In the genomic region with DNA sequence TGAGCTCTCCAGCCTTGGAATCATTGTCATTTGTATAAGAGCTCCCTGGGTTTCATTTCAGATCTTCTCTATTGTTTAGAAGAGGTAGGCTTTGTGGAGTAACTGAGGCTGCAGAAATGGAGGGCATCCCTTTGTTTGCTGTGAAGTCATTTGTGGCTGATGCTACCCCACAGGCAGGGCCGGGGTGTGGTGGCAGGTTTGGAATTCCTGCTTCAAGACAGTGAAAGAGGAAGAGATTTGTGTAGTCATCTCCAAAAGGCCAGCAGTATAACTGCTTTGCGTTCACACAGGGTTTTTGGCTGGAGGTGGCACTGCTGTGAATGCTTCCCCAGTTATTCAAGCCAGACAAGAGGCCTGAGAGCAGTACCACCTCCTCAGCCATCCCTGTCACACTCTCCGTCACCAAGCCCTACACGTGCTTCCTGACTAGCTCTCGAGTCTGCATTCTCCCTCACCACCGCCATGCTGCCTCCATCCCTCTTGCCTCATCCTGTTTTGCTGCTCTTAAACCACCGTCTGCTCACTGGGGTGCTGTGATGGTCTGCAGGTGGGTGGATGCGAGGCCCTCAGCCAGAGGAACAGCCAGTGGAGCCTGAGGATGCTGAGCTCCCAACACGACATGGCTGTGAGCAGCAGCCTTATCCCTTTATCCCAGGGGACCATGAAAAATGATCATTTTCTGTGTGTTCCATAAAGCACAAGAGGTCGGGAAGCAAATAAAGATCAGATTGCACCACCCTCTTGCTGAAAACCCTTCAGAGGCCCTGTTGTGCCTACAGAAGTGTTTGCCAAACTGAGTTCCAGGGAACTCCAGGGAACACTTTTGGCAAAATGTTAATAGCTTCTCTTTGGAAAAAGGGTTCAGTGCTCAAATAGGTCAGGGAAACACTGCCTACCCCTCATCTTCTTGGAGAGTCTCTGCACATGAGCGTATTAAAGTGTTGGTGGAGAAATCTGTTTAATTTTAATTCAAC, we compare ENCODE assay signal across 10 cellular contexts. TPM values are rescaled to one million over a fixed set of nuclear protein-coding genes. Genes with fewer than 3 reads are reported as not detected.
A peak's percentile ranks its signal among the peaks of the same experiment; 100 is the strongest.
DNase-seq lines count a peak whose midpoint lies in the region; ATAC-seq and TF ChIP-seq lines count a peak whose summit lies in the region.
"Had no signal": no experiment of that assay in that cellular context is flagged by ENCODE, and none has a peak within 500 bp of the region (broad histone marks: within the 10 kb centered on the region; RNA-seq: fewer than 3 reads in every experiment).

No MANE protein-coding gene starts in this region.

- CTCF ChIA-PET in OCI-LY7 (lab: Charles Lee; ENCODE audit: unreplicated experiment), result no interaction called here

- peaks cover 23% of the 10 kb centered on the region for H3K27me3 Mint-ChIP-seq in dendritic cell treated with granulocyte-macrophage colony-stimulating factor and Interleukin-4, amounts not matched to agents 40 ng/mL and 50 ng/mL, for 4 days

- H3K27ac ChIP-seq in OCI-LY7 (ENCODE audit: low read depth, low read length, poor library complexity, severe bottlenecking) (no peak overlapping the region), skeletal muscle tissue (ENCODE audit: low read depth, low read length) (peak overlapping the region; percentile 56)

- H3K27ac Mint-ChIP-seq in dendritic cell treated with granulocyte-macrophage colony-stimulating factor and Interleukin-4, amounts not matched to agents 40 ng/mL and 50 ng/mL, for 4 days, result peak overlapping the region; percentile 12

- peaks cover 19% of the 10 kb centered on the region for H3K36me3 Mint-ChIP-seq in dendritic cell treated with granulocyte-macrophage colony-stimulating factor and Interleukin-4, amounts not matched to agents 40 ng/mL and 50 ng/mL, for 4 days (ENCODE audit: low read depth)

- H3K36me3 ChIP-seq in OCI-LY7 (ENCODE audit: insufficient read depth, low read length) (no peaks in the 10 kb centered on the region), skeletal muscle tissue (ENCODE audit: control insufficient read depth in 3 of 3, insufficient read depth in 3 of 3, low read length in 3 of 3) (peaks cover 0 to 2% (median 2%) of the 10 kb centered on the region in 3 donors)

- no peaks in the 10 kb centered on the region for H3K9me3 ChIP-seq in OCI-LY7 (ENCODE audit: low read length)
- H3K9me3 ChIP-seq in skeletal muscle tissue (ENCODE audit: control insufficient read depth in 3 of 3, low read length in 3 of 3), result no peaks in the 10 kb centered on the region

- H3K4me2 ChIP-seq in OCI-LY7 (ENCODE audit: low read length), result no peak overlapping the region

- H3K4me1 ChIP-seq in OCI-LY7 (ENCODE audit: insufficient read depth, low read length, poor library complexity, severe bottlenecking) (peaks cover 9% of the 10 kb centered on the region), skeletal muscle tissue (ENCODE audit: control insufficient read depth in 3 of 3, insufficient read depth in 3 of 3, low read length in 3 of 3) (peaks cover 3 to 24% (median 18%) of the 10 kb centered on the region in 3 donors)

- H3K9me3 Mint-ChIP-seq in dendritic cell treated with granulocyte-macrophage colony-stimulating factor and Interleukin-4, amounts not matched to agents 40 ng/mL and 50 ng/mL, for 4 days, result no peaks in the 10 kb centered on the region

- H3K4me3 ChIP-seq in OCI-LY7 (ENCODE audit: low read depth, low read length, poor library complexity, severe bottlenecking) (no peak overlapping the region), skeletal muscle tissue (ENCODE audit: low read length in 3 of 3) (no peak overlapping the region)

- 0 out of 2 replicates have a peak overlapping the region, but pooled peaks have one; percentile 0 for H2AFZ ChIP-seq in OCI-LY7 (ENCODE audit: low read length)

- H3K4me3 Mint-ChIP-seq in dendritic cell treated with granulocyte-macrophage colony-stimulating factor and Interleukin-4, amounts not matched to agents 40 ng/mL and 50 ng/mL, for 4 days, result no peak overlapping the region

- no peak overlapping the region for H3K9ac ChIP-seq in skeletal muscle tissue (ENCODE audit: low read depth in 1 of 3, low read length in 3 of 3)

- H4K20me1 ChIP-seq in OCI-LY7 (ENCODE audit: insufficient read depth, low read length), result no peaks in the 10 kb centered on the region

- no peak for TF ChIP-seq CTCF in OCI-LY7 (conservative IDR thresholded peaks at IDR 0.05; ENCODE audit: low read length)

- intact Hi-C loops in OCI-LY7 (cut with micrococcal nuclease; ENCODE audit: unreplicated experiment), result no loop called here
- intact Hi-C loops in dendritic cell treated with granulocyte-macrophage colony-stimulating factor and Interleukin-4, amounts not matched to agents 40 ng/mL and 50 ng/mL, for 4 days (cut with micrococcal nuclease), result no loop called here

- peak; percentile 29 for DNase-seq in activated T-cell treated with anti-CD3 and anti-CD28 coated beads, Interleukin-2, amount 50 U/mL, for 1 hour
- no peak for DNase-seq in activated T-cell treated with anti-CD3 and anti-CD28 coated beads for 4 hours
- DNase-seq in OCI-LY7 (ENCODE audit: low spot score), result peak; percentile 20
- DNase-seq: aorta had no signal

- BruUV-seq in OCI-LY7 (replicated peaks; lab: Mats Ljungman, UMichigan), result no TSS peak

- H3K27me3 ChIP-seq in skeletal muscle tissue (ENCODE audit: control insufficient read depth in 3 of 3, insufficient read depth in 3 of 3, low read length in 3 of 3), result no peaks in the 10 kb centered on the region

- ATAC-seq in HG02840 (IDR thresholded peaks at IDR 0.05; ENCODE audit: low FRiP score, unreplicated experiment), result no peak
- ATAC-seq in GM19467 (IDR thresholded peaks at IDR 0.05; ENCODE audit: unreplicated experiment), result no peak
- ATAC-seq in GM19452 (IDR thresholded peaks at IDR 0.05; ENCODE audit: unreplicated experiment), result no peak
- ATAC-seq: SK-N-SH treated with all-trans-retinoic acid at 6 μM for 48 hours had no signal

- no peaks in the 10 kb centered on the region for H3K9me2 ChIP-seq in OCI-LY7 (ENCODE audit: insufficient read depth, low read length)

- POLR2A ChIA-PET in OCI-LY7 (lab: Charles Lee), result interaction anchor here (0.6 to 1.3 kb wide), 4 partner anchors 11 to 45 kb away, joined by 3 to 4 read pairs (median 4); no protein-coding TSS in a partner anchor

- peaks cover 45% of the 10 kb centered on the region for H3K4me1 Mint-ChIP-seq in dendritic cell treated with granulocyte-macrophage colony-stimulating factor and Interleukin-4, amounts not matched to agents 40 ng/mL and 50 ng/mL, for 4 days (ENCODE audit: low read depth)

- H3K79me2 ChIP-seq in OCI-LY7 (ENCODE audit: insufficient read depth, low read depth, low read length), result no peaks in the 10 kb centered on the region

RNA-seq across cellular contexts. Expression of gene ARMC2, which starts 24.1 kb away (rescaled TPM):
- 0.21 and 2.6 TPM in 2 replicates for total RNA-seq in OCI-LY7 (2014; rRNA removed; shearing (Covaris generic))
- 8.4 and 8.9 TPM in 2 replicates for total RNA-seq in OCI-LY7 (2022)
- 4.7 TPM for total RNA-seq in skeletal muscle tissue
